Comparison of ENCODE assay signal across 23 cellular contexts in genomic region chr19:52196256-52196967, GRCh38. TPM values are rescaled to one million over a fixed set of nuclear protein-coding genes. Genes with fewer than 3 reads are reported as not detected.
A peak's percentile ranks its signal among the peaks of the same experiment; 100 is the strongest.
DNase-seq lines count a peak whose midpoint lies in the region; ATAC-seq, FAIRE-seq and TF ChIP-seq lines count a peak whose summit lies in the region.
"Had no signal": no experiment of that assay in that cellular context is flagged by ENCODE, and none has a peak within 500 bp of the region (broad histone marks: within the 10 kb centered on the region; RNA-seq: fewer than 3 reads in every experiment).

No MANE protein-coding gene starts in this region.

- SMC1A ChIA-PET in GM12878 (lab: Charles Lee; ENCODE audit: uncharacterized antibody, unreplicated experiment), result no interaction called here

- H3K27me3 ChIP-seq in CD8-positive, alpha-beta T cell (ENCODE audit: insufficient read depth, low read length), result no peaks in the 10 kb centered on the region
- no peaks in the 10 kb centered on the region for H3K27me3 ChIP-seq in GM12878 (replicated peaks in 1 of 2; ENCODE audit: control insufficient read depth in 2 of 2, insufficient read depth in 2 of 2, low read length in 1 of 2)
- H3K27me3 ChIP-seq in trophoblast cell (ENCODE audit: insufficient read depth, low read length), result no peaks in the 10 kb centered on the region
- H3K27me3 ChIP-seq: BE2C had no signal

- no peak overlapping the region for H3K4me2 ChIP-seq in GM12878 (ENCODE audit: control insufficient read depth, insufficient read depth)
- H3K4me2 ChIP-seq in trophoblast cell (ENCODE audit: low read length), result no peak overlapping the region
- H3K4me2 ChIP-seq: KMS-11 had no signal

- in situ Hi-C loops in GM12878 (cut with MboI), result no loop called here

- H4K12ac ChIP-seq in trophoblast cell (ENCODE audit: low read depth, low read length), result no peak overlapping the region

- H2BK12ac ChIP-seq in trophoblast cell (ENCODE audit: low read length), result no peak overlapping the region

- H3K4ac ChIP-seq in trophoblast cell (ENCODE audit: low read depth, low read length), result peak overlapping the region; percentile 6

- no peak for DNase-seq in activated T-cell treated with anti-CD3 and anti-CD28 coated beads, Interleukin-2, amount 50 U/mL, for 72 hours
- DNase-seq in activated T-cell treated with anti-CD3 and anti-CD28 coated beads, Interleukin-2, amount 50 U/mL, for 1 hour, result no peak
- no peak for DNase-seq in CD8-positive, alpha-beta T cell
- DNase-seq in GM12878 (ENCODE audit: low read depth, low spot score) (no peak), trophoblast cell (no peak), NCI-H187 (lab: John Stamatoyannopoulos, UW) (no peak), DMS79 (lab: John Stamatoyannopoulos, UW) (no peak)
- DNase-seq: BE2C; Calu3; CD4-positive, CD25-positive, alpha-beta regulatory T cell; EL; MV-4-11; NCI-H1694 treated with DMSO at 0.1 percent for 48 hours; NCI-H2227 treated with DMSO at 0.1 percent for 48 hours; NCI-H524; NCI-H82; OCI-M1; SHP77 had no signal

- intact Hi-C loops in CD8-positive, alpha-beta T cell (cut with DNase I, micrococcal nuclease), result no loop called here
- intact Hi-C loops in GM12878 (cut with micrococcal nuclease; ENCODE audit: unreplicated experiment), result no loop called here

- TF ChIP-seq POLR2A in GM12878 (IDR thresholded peaks at IDR 0.05; ENCODE audit: low read depth, low read length), result no peak

- POLR2A ChIA-PET in CD8-positive, alpha-beta T cell (lab: Charles Lee), result no interaction called here
- POLR2A ChIA-PET in GM12878 (lab: Charles Lee), result interaction anchor here (0.7 kb wide), 1 partner anchor 40 kb away, joined by 3 read pairs; no protein-coding TSS in a partner anchor

- no peak overlapping the region for H4K91ac ChIP-seq in trophoblast cell (ENCODE audit: low read depth, low read length)

- H3K27ac ChIP-seq in CD8-positive, alpha-beta T cell (ENCODE audit: low read depth, low read length), result no peak overlapping the region
- no peak overlapping the region for H3K27ac ChIP-seq in GM12878 (ENCODE audit: control insufficient read depth, insufficient read depth)
- no peak overlapping the region for H3K27ac ChIP-seq in trophoblast cell (ENCODE audit: low read depth, low read length)
- H3K27ac ChIP-seq: KMS-11 had no signal

- 99% methylated on average over 5 of the region's 5 CpGs for WGBS in GM12878 (ENCODE audit: insufficient coverage, insufficient replicate concordance, low lambda C conversion rate, missing lambda C conversion rate)
- no CpG with 5 or more reads among the region's 5 CpGs for WGBS in trophoblast cell (ENCODE audit: extremely low coverage, insufficient coverage, insufficient read length)

- ATAC-seq in activated T-cell treated with anti-CD3 and anti-CD28 coated beads, Interleukin-2, amount 50 U/mL, for 72 hours (replicated peaks in 1 of 2), result no peak
- no peak for ATAC-seq in CD8-positive, alpha-beta T cell
- ATAC-seq in GM12878, result no peak
- ATAC-seq: HepG2 had no signal

- TF ChIP-seq CTCF in CD8-positive, alpha-beta T cell (IDR thresholded peaks at IDR 0.05), result no peak
- no peak for TF ChIP-seq CTCF in GM12878 (IDR thresholded peaks at IDR 0.05 in 2 of 3, conservative IDR thresholded peaks at IDR 0.05 in 1 of 3; ENCODE audit: control insufficient read depth in 2 of 3, extremely low read depth in 1 of 3, insufficient read depth in 1 of 3, low read depth in 3 of 3, low read length in 3 of 3)

- no peaks in the 10 kb centered on the region for H3K27me3 Mint-ChIP-seq in activated T-cell treated with anti-CD3 and anti-CD28 coated beads, Interleukin-2, amount 50 U/mL, for 72 hours (ENCODE audit: low read depth)
- no peaks in the 10 kb centered on the region for H3K27me3 Mint-ChIP-seq in CD8-positive, alpha-beta T cell (ENCODE audit: low read depth)
- H3K27me3 Mint-ChIP-seq: CD4-positive, CD25-positive, alpha-beta regulatory T cell had no signal

- RAD21 ChIA-PET in GM12878 (lab: Charles Lee; ENCODE audit: unreplicated experiment), result no interaction called here

- H2AK5ac ChIP-seq in trophoblast cell (ENCODE audit: low read length), result no peak overlapping the region

- TF ChIP-seq EP300 in GM12878 (IDR thresholded peaks at IDR 0.05; ENCODE audit: borderline replicate concordance in 1 of 2, control insufficient read depth in 1 of 2, low read depth in 2 of 2, low read length in 2 of 2), result no peak

- TF ChIP-seq RAD21 in GM12878 (IDR thresholded peaks at IDR 0.05; ENCODE audit: insufficient read depth, low read depth, low read length), result no peak

- peaks cover 12% of the 10 kb centered on the region for H4K20me1 ChIP-seq in GM12878 (ENCODE audit: control insufficient read depth, insufficient read depth)

- H2AFZ ChIP-seq in GM12878 (ENCODE audit: control insufficient read depth, low read depth, low read length), result no peak overlapping the region
- no peak overlapping the region for H2AFZ ChIP-seq in trophoblast cell (ENCODE audit: insufficient read depth, low read length, poor library complexity)

- H3K9me3 ChIP-seq in CD8-positive, alpha-beta T cell (ENCODE audit: low read length), result no peaks in the 10 kb centered on the region
- H3K9me3 ChIP-seq in GM12878 (replicated peaks; ENCODE audit: control insufficient read depth, insufficient read depth, low read length) (no peaks in the 10 kb centered on the region), trophoblast cell (ENCODE audit: insufficient read depth, low read depth, low read length) (no peaks in the 10 kb centered on the region)
- H3K9me3 ChIP-seq: BE2C had no signal

- H3K79me2 ChIP-seq in GM12878 (ENCODE audit: control insufficient read depth, insufficient read depth, low read length), result peaks cover 75% of the 10 kb centered on the region
- H3K79me2 ChIP-seq in trophoblast cell (ENCODE audit: control insufficient read depth, insufficient read depth, low read length, poor library complexity), result peaks cover 14% of the 10 kb centered on the region

- no peak overlapping the region for H2BK5ac ChIP-seq in trophoblast cell (ENCODE audit: low read depth, low read length, poor library complexity)

- BruUV-seq in GM12878 (replicated peaks; lab: Mats Ljungman, UMichigan), result no TSS peak

- CTCF ChIA-PET in CD8-positive, alpha-beta T cell (lab: Charles Lee), result interaction anchor here (0.9 to 1.6 kb wide), 2 partner anchors 41 to 57 kb away, joined by 4 to 5 read pairs; partner anchors contain the start of gene ZNF616
- CTCF ChIA-PET in GM12878 (lab: Yijun Ruan, JAX), result interaction anchor here (1.2 kb wide), 1 partner anchor 41 kb away, joined by 3 read pairs; no protein-coding TSS in a partner anchor

- no peak overlapping the region for H4K8ac ChIP-seq in trophoblast cell (ENCODE audit: low read depth, low read length)

- no peak overlapping the region for H3K23ac ChIP-seq in trophoblast cell (ENCODE audit: low read length)

- H3K4me1 Mint-ChIP-seq in activated T-cell treated with anti-CD3 and anti-CD28 coated beads, Interleukin-2, amount 50 U/mL, for 72 hours (ENCODE audit: low read depth), result peaks cover 41% of the 10 kb centered on the region
- H3K4me1 Mint-ChIP-seq in CD8-positive, alpha-beta T cell (ENCODE audit: low read depth), result peaks cover 82% of the 10 kb centered on the region

- FAIRE-seq in GM12878 (lab: Jason Lieb, UNC), result no peak
- FAIRE-seq: GM12891, GM18507, H1, HepG2 had no signal

- no peaks in the 10 kb centered on the region for H3K9me3 Mint-ChIP-seq in activated T-cell treated with anti-CD3 and anti-CD28 coated beads, Interleukin-2, amount 50 U/mL, for 72 hours
- H3K9me3 Mint-ChIP-seq in CD8-positive, alpha-beta T cell, result no peaks in the 10 kb centered on the region
- H3K9me3 Mint-ChIP-seq: CD4-positive, CD25-positive, alpha-beta regulatory T cell had no signal

- H3K27ac Mint-ChIP-seq in activated T-cell treated with anti-CD3 and anti-CD28 coated beads, Interleukin-2, amount 50 U/mL, for 72 hours, result peak overlapping the region; percentile 35
- peak overlapping the region; percentile 18 for H3K27ac Mint-ChIP-seq in CD8-positive, alpha-beta T cell
- H3K27ac Mint-ChIP-seq: CD4-positive, CD25-positive, alpha-beta regulatory T cell had no signal

- H3K9ac ChIP-seq in GM12878 (ENCODE audit: control insufficient read depth, insufficient read depth, low read length) (no peak overlapping the region), trophoblast cell (ENCODE audit: low read length) (no peak overlapping the region)
- H3K9ac ChIP-seq: KMS-11 had no signal

- peaks cover 2% of the 10 kb centered on the region for H3K79me1 ChIP-seq in trophoblast cell (ENCODE audit: low read length)

- H3K4me1 ChIP-seq in CD8-positive, alpha-beta T cell (ENCODE audit: insufficient read depth, low read length), result peaks cover 48% of the 10 kb centered on the region
- H3K4me1 ChIP-seq in GM12878 (ENCODE audit: control insufficient read depth, insufficient read depth, low read length), result no peaks in the 10 kb centered on the region; the same call in 1 of the 2 replicates
- H3K4me1 ChIP-seq in trophoblast cell (ENCODE audit: control insufficient read depth in 1 of 2, insufficient read depth in 2 of 2, low read length in 2 of 2), result peaks cover 0 to 4% of the 10 kb centered on the region in 2 experiments

- H3K36me3 ChIP-seq in CD8-positive, alpha-beta T cell (ENCODE audit: insufficient read depth, low read length), result peaks cover 19% of the 10 kb centered on the region
- H3K36me3 ChIP-seq in GM12878 (ENCODE audit: control insufficient read depth in 2 of 2, insufficient read depth in 2 of 2, low read length in 1 of 2), result peaks cover 12 to 34% of the 10 kb centered on the region in 2 experiments
- peaks cover 20 to 42% of the 10 kb centered on the region in 2 experiments for H3K36me3 ChIP-seq in trophoblast cell (ENCODE audit: control insufficient read depth in 1 of 2, insufficient read depth in 2 of 2, low read length in 2 of 2)

- H3K18ac ChIP-seq in trophoblast cell (ENCODE audit: low read length), result no peak overlapping the region

- H3K14ac ChIP-seq in trophoblast cell (ENCODE audit: low read length), result no peak overlapping the region

- no peak overlapping the region for H3K4me3 ChIP-seq in CD8-positive, alpha-beta T cell (ENCODE audit: low read depth, low read length)
- H3K4me3 ChIP-seq in GM12878 (no peak overlapping the region), trophoblast cell (ENCODE audit: low read depth, low read length) (no peak overlapping the region)

- H3K4me3 Mint-ChIP-seq in activated T-cell treated with anti-CD3 and anti-CD28 coated beads, Interleukin-2, amount 50 U/mL, for 72 hours, result no peak overlapping the region
- no peak overlapping the region for H3K4me3 Mint-ChIP-seq in CD8-positive, alpha-beta T cell

- H3K36me3 Mint-ChIP-seq in activated T-cell treated with anti-CD3 and anti-CD28 coated beads, Interleukin-2, amount 50 U/mL, for 72 hours (ENCODE audit: insufficient read depth in 2 of 2), result peaks cover 4 to 14% of the 10 kb centered on the region in 2 donors
- peaks cover 81% of the 10 kb centered on the region for H3K36me3 Mint-ChIP-seq in CD8-positive, alpha-beta T cell

- no peak overlapping the region for H2BK120ac ChIP-seq in trophoblast cell (ENCODE audit: insufficient read depth, low read length, poor library complexity)

RNA-seq across cellular contexts. Expression of gene PPP2R1A, which starts 6.6 kb away (rescaled TPM):
- total RNA-seq in activated T-cell treated with anti-CD3 and anti-CD28 coated beads, Interleukin-2, amount 50 U/mL, for 72 hours, result 100 to 1,000 TPM; 160 to 181 TPM
- total RNA-seq in CD8-positive, alpha-beta T cell, result 100 to 1,000 TPM; 186 to 188 TPM
- 116 and 117 TPM in 2 replicates for total RNA-seq in GM12878 (2013; cell fraction: nucleolus; rRNA removed)
- total RNA-seq in GM12878 (2014; rRNA removed) (125 and 131 TPM in 2 replicates), GM12878 (2014; rRNA removed; fragmentation: Illumina TruSeq; extraction: Trizol) (83.4 and 83.7 TPM in 2 replicates), GM12878 (2021) (274 and 275 TPM in 2 replicates)
- 84.3 TPM for polyA plus RNA-seq in GM12878 (2011; ENCODE audit: low read depth)
- polyA plus RNA-seq in GM12878 (2011; rRNA removed) (60.7 and 149 TPM in 2 replicates), GM12878 (2014; fragmentation: Illumina TruSeq; extraction: Trizol) (124 and 178 TPM in 2 replicates), GM12878 (2014; fragmentation: Nextera tagmentation; extraction: Ambion mirVana) (10 to 100 TPM; 16.0 to 29.2 TPM), GM12878 (2014; rRNA removed) (110 and 145 TPM in 2 replicates), GM12878 (2016; fragmentation: Nextera tagmentation; extraction: Ambion mirVana) (100 to 1,000 TPM; 310 to 359 TPM)
- polyA plus RNA-seq in GM12878 (2011; cell fraction: cytosol; rRNA removed), result 186 and 207 TPM in 2 replicates
- polyA plus RNA-seq in GM12878 (2011; cell fraction: nucleus; rRNA removed), result 184 and 241 TPM in 2 replicates
- polyA plus RNA-seq in GM12878 (2012), result 180 and 183 TPM in 2 replicates
- polyA minus RNA-seq in GM12878 (2011; rRNA and poly(A)+ RNA removed), result 245 and 263 TPM in 2 replicates
- polyA minus RNA-seq in GM12878 (2011; cell fraction: cytosol; rRNA and poly(A)+ RNA removed), result 134 and 168 TPM in 2 replicates
- polyA minus RNA-seq in GM12878 (2011; cell fraction: nucleus; rRNA and poly(A)+ RNA removed), result 86.2 and 145 TPM in 2 replicates
- 130 and 133 TPM in 2 replicates for polyA plus RNA-seq in trophoblast cell (2013)

RNA-seq across cellular contexts. Expression of gene ZNF836, which starts 25.0 kb away (rescaled TPM):
- total RNA-seq in activated T-cell treated with anti-CD3 and anti-CD28 coated beads, Interleukin-2, amount 50 U/mL, for 72 hours, result 10 to 100 TPM; 15.3 to 18.2 TPM
- 10 to 100 TPM; 17.6 to 22.1 TPM for total RNA-seq in CD8-positive, alpha-beta T cell
- 26.4 and 31.2 TPM in 2 replicates for total RNA-seq in GM12878 (2013; cell fraction: nucleolus; rRNA removed)
- total RNA-seq in GM12878 (2014; rRNA removed) (5.3 and 7.8 TPM in 2 replicates), GM12878 (2014; rRNA removed; fragmentation: Illumina TruSeq; extraction: Trizol) (6.7 and 8.3 TPM in 2 replicates), GM12878 (2021) (9.1 and 9.9 TPM in 2 replicates)
- polyA plus RNA-seq in GM12878 (2011; ENCODE audit: low read depth), result 5.1 TPM
- polyA plus RNA-seq in GM12878 (2011; rRNA removed) (5.0 and 6.2 TPM in 2 replicates), GM12878 (2014; fragmentation: Illumina TruSeq; extraction: Trizol) (8.2 and 9.3 TPM in 2 replicates), GM12878 (2014; fragmentation: Nextera tagmentation; extraction: Ambion mirVana) (1 to 10 TPM; 5.8 to 9.2 TPM), GM12878 (2014; rRNA removed) (4.5 and 6.6 TPM in 2 replicates), GM12878 (2016; fragmentation: Nextera tagmentation; extraction: Ambion mirVana) (1 to 10 TPM; 4.8 to 6.6 TPM)
- 4.2 and 4.4 TPM in 2 replicates for polyA plus RNA-seq in GM12878 (2011; cell fraction: cytosol; rRNA removed)
- 16.3 and 16.6 TPM in 2 replicates for polyA plus RNA-seq in GM12878 (2011; cell fraction: nucleus; rRNA removed)
- 9.0 and 10.6 TPM in 2 replicates for polyA plus RNA-seq in GM12878 (2012)
- 6.8 and 8.3 TPM in 2 replicates for polyA minus RNA-seq in GM12878 (2011; rRNA and poly(A)+ RNA removed)
- polyA minus RNA-seq in GM12878 (2011; cell fraction: cytosol; rRNA and poly(A)+ RNA removed), result 2.7 and 3.1 TPM in 2 replicates
- polyA minus RNA-seq in GM12878 (2011; cell fraction: nucleus; rRNA and poly(A)+ RNA removed), result 5.6 and 7.9 TPM in 2 replicates
- 50.0 and 50.5 TPM in 2 replicates for polyA plus RNA-seq in trophoblast cell (2013)

RNA-seq across cellular contexts. Expression of gene ZNF616, which starts 56.7 kb away (rescaled TPM):
- 10 to 100 TPM; 10.4 to 12.1 TPM for total RNA-seq in activated T-cell treated with anti-CD3 and anti-CD28 coated beads, Interleukin-2, amount 50 U/mL, for 72 hours
- 1 to 10 TPM; 1.8 to 3.0 TPM for total RNA-seq in CD8-positive, alpha-beta T cell
- total RNA-seq in GM12878 (2013; cell fraction: nucleolus; rRNA removed), result 22.2 and 24.4 TPM in 2 replicates
- total RNA-seq in GM12878 (2014; rRNA removed) (2.5 and 3.1 TPM in 2 replicates), GM12878 (2014; rRNA removed; fragmentation: Illumina TruSeq; extraction: Trizol) (4.9 and 5.3 TPM in 2 replicates), GM12878 (2021) (3.3 and 4.5 TPM in 2 replicates)
- 2.7 TPM for polyA plus RNA-seq in GM12878 (2011; ENCODE audit: low read depth)
- polyA plus RNA-seq in GM12878 (2011; rRNA removed) (5.9 and 7.1 TPM in 2 replicates), GM12878 (2014; fragmentation: Illumina TruSeq; extraction: Trizol) (4.3 and 6.1 TPM in 2 replicates), GM12878 (2014; fragmentation: Nextera tagmentation; extraction: Ambion mirVana) (1 to 10 TPM; 1.1 to 1.4 TPM), GM12878 (2014; rRNA removed) (2.0 and 2.2 TPM in 2 replicates), GM12878 (2016; fragmentation: Nextera tagmentation; extraction: Ambion mirVana) (1 to 10 TPM; 5.0 to 5.7 TPM)
- 2.3 and 3.1 TPM in 2 replicates for polyA plus RNA-seq in GM12878 (2011; cell fraction: cytosol; rRNA removed)
- polyA plus RNA-seq in GM12878 (2011; cell fraction: nucleus; rRNA removed), result 5.2 and 5.7 TPM in 2 replicates
- 1.3 and 3.6 TPM in 2 replicates for polyA plus RNA-seq in GM12878 (2012)
- 5.5 and 11.4 TPM in 2 replicates for polyA minus RNA-seq in GM12878 (2011; rRNA and poly(A)+ RNA removed)
- polyA minus RNA-seq in GM12878 (2011; cell fraction: cytosol; rRNA and poly(A)+ RNA removed), result 3.6 and 4.8 TPM in 2 replicates
- 5.0 and 6.0 TPM in 2 replicates for polyA minus RNA-seq in GM12878 (2011; cell fraction: nucleus; rRNA and poly(A)+ RNA removed)
- polyA plus RNA-seq in trophoblast cell (2013), result 7.2 and 7.4 TPM in 2 replicates
